In the genomic region with DNA sequence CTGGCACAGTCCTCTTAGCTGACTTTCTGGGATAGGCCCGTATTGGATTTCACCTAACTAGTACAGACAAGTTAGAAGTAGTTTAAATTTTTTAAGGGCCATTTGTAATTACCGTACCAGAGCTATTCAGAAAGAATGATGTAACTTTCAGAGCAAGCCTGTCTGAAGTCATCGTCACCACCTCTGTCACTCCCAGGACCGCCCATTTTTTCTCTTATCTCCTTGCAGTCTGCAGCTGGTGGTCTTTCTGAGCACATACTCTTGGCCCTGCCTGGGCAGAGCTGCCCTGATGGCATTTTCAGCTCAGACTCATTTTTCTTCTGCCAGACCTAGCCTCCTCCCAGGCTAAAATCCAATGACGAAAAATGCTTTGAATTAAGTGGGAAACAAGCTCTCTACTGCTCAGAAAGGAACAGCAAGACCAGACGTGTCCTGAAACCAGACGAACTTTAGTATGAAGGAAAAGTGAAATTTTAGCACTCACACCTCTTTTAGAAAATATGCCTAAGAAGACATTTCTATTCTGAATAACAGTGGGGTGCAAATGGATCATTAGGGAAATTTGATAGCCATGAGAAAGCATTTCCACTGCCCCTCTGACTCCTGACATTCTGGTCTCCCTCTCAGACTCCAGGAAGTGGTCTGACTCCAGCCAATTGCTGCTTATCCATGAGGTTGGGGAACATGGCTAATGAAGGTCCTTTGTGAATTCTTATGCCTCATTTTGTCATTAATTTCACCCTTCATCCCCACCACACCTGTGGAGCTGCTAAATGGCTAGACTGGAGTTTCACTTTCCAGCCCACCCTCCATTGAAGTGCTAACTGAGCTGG, we compare ENCODE assay signal across 13 cellular contexts.
"Had no signal": no experiment of that assay in that cellular context is flagged by ENCODE, and none has a peak within 500 bp of the region (broad histone marks: within the 10 kb centered on the region; RNA-seq: fewer than 3 reads in every experiment).

No MANE protein-coding gene starts in this region.

- H3K27ac Mint-ChIP-seq: activated B cell treated with CpG ODN at 0.5 μM for 24 hours; activated CD4-positive, alpha-beta T cell treated with anti-CD3 and anti-CD28 coated beads, Interleukin-2, amount 10 ng/mL, durations not matched to agents 24 days and 14 days; activated CD8-positive, alpha-beta T cell treated with anti-CD3 and anti-CD28 coated beads, Interleukin-2, amount 10 ng/mL, durations not matched to agents 7 days and 5 days; activated naive CD8-positive, alpha-beta T cell; immature natural killer cell had no signal

- FAIRE-seq: TTC549 had no signal

- H3K9me3 ChIP-seq: esophagus squamous epithelium, prostate gland, stomach, testis had no signal

- H3K36me3 ChIP-seq: esophagus squamous epithelium, prostate gland, stomach had no signal

- H3K27me3 ChIP-seq: esophagus squamous epithelium, stomach, testis had no signal

- H3K36me3 Mint-ChIP-seq: activated naive CD8-positive, alpha-beta T cell; immature natural killer cell had no signal

- H3K27me3 Mint-ChIP-seq: activated B cell treated with CpG ODN at 0.5 μM for 24 hours; activated CD4-positive, alpha-beta T cell treated with anti-CD3 and anti-CD28 coated beads, Interleukin-2, amount 10 ng/mL, durations not matched to agents 24 days and 14 days had no signal

- H3K4me3 ChIP-seq: esophagus squamous epithelium, prostate gland, stomach, testis had no signal

- H3K4me1 ChIP-seq: esophagus squamous epithelium, prostate gland, stomach, testis had no signal

- H3K4me1 Mint-ChIP-seq: activated B cell treated with CpG ODN at 0.5 μM for 24 hours; activated CD4-positive, alpha-beta T cell treated with anti-CD3 and anti-CD28 coated beads, Interleukin-2, amount 10 ng/mL, durations not matched to agents 24 days and 14 days; immature natural killer cell had no signal

- DNase-seq: activated B cell treated with CpG ODN at 0.5 μM for 24 hours; activated CD4-positive, alpha-beta T cell treated with anti-CD3 and anti-CD28 coated beads, Interleukin-2, amount 10 ng/mL, durations not matched to agents 24 days and 14 days; activated CD8-positive, alpha-beta T cell treated with anti-CD3 and anti-CD28 coated beads, Interleukin-2, amount 10 ng/mL, durations not matched to agents 7 days and 5 days; activated gamma-delta T cell treated with Interleukin-2 at 50 U/mL for 16 hours; esophagus squamous epithelium; immature natural killer cell; right cardiac atrium; stomach; SW 1271; testis had no signal

- H3K4me3 Mint-ChIP-seq: activated B cell treated with CpG ODN at 0.5 μM for 24 hours; activated CD4-positive, alpha-beta T cell treated with anti-CD3 and anti-CD28 coated beads, Interleukin-2, amount 10 ng/mL, durations not matched to agents 24 days and 14 days; activated CD8-positive, alpha-beta T cell treated with anti-CD3 and anti-CD28 coated beads, Interleukin-2, amount 10 ng/mL, durations not matched to agents 7 days and 5 days; activated naive CD8-positive, alpha-beta T cell; immature natural killer cell had no signal

- ATAC-seq: activated CD8-positive, alpha-beta T cell treated with anti-CD3 and anti-CD28 coated beads, Interleukin-2, amount 10 ng/mL, durations not matched to agents 7 days and 5 days; right cardiac atrium had no signal

- H3K27ac ChIP-seq: esophagus squamous epithelium, prostate gland, stomach, testis had no signal

- H3K9me3 Mint-ChIP-seq: activated B cell treated with CpG ODN at 0.5 μM for 24 hours; activated CD4-positive, alpha-beta T cell treated with anti-CD3 and anti-CD28 coated beads, Interleukin-2, amount 10 ng/mL, durations not matched to agents 24 days and 14 days; immature natural killer cell had no signal
